In genomic region chr10:7818295-7819125, GRCh38 we compare ENCODE assay signal across 1 cellular context.
TF ChIP-seq lines count a peak whose summit lies in the region.

TSS of gene TAF3 (plus strand) at chr10:7818505. CDS start at chr10:7818710, 205 bp downstream.

TF ChIP-seq in HepG2, 621 proteins besides CTCF, POLR2A, EP300 and RAD21 (continued from another document and continues in another):
- 0 out of 2 replicates have a peak, but pooled peaks have one; percentile 21 for TF ChIP-seq SNAI1 (CRISPR knock-in tag; IDR thresholded peaks at IDR 0.05; ENCODE audit: borderline replicate concordance)
- 0 out of 2 replicates have a peak, but pooled peaks have one; percentile 40 for TF ChIP-seq ZBTB34 (CRISPR knock-in tag; IDR thresholded peaks at IDR 0.05)
- TF ChIP-seq TRIM22 (IDR thresholded peaks at IDR 0.05): no peak
- TF ChIP-seq RXRB (CRISPR knock-in tag; IDR thresholded peaks at IDR 0.05; ENCODE audit: borderline replicate concordance): peak; percentile 58
- TF ChIP-seq ZNF550 (CRISPR knock-in tag; IDR thresholded peaks at IDR 0.05; ENCODE audit: borderline replicate concordance): no peak
- TF ChIP-seq ZFAT (CRISPR knock-in tag; conservative IDR thresholded peaks at IDR 0.05): no peak
- TF ChIP-seq HOXA3 (CRISPR knock-in tag; IDR thresholded peaks at IDR 0.05): peak; percentile 95
- no peak; the same call in 1 of the 2 replicates for TF ChIP-seq KLF15 (CRISPR knock-in tag; IDR thresholded peaks at IDR 0.05; ENCODE audit: borderline replicate concordance)
- no peak for TF ChIP-seq ZNF512 (CRISPR knock-in tag; IDR thresholded peaks at IDR 0.05)
- TF ChIP-seq ATRX (CRISPR knock-in tag; IDR thresholded peaks at IDR 0.05; ENCODE audit: borderline replicate concordance): no peak
- TF ChIP-seq DNMT1 (CRISPR knock-in tag; IDR thresholded peaks at IDR 0.05): no peak
- TF ChIP-seq ZFYVE20 (CRISPR knock-in tag; IDR thresholded peaks at IDR 0.05; ENCODE audit: borderline replicate concordance, low read depth): no peak
- TF ChIP-seq FUBP1 (CRISPR knock-in tag; IDR thresholded peaks at IDR 0.05; ENCODE audit: borderline replicate concordance): no peak
- TF ChIP-seq ZNF33A (CRISPR knock-in tag; IDR thresholded peaks at IDR 0.05; ENCODE audit: borderline replicate concordance): no peak
- peak; percentile 70; the same call in 1 of the 2 replicates for TF ChIP-seq FOXA3 (CRISPR knock-in tag; IDR thresholded peaks at IDR 0.05)
- no peak for TF ChIP-seq NFIC (IDR thresholded peaks at IDR 0.05; ENCODE audit: low read length)
- no peak; the same call in 1 of the 2 replicates for TF ChIP-seq GTF3A (CRISPR knock-in tag; conservative IDR thresholded peaks at IDR 0.05)
- TF ChIP-seq FOXO4 (CRISPR knock-in tag; conservative IDR thresholded peaks at IDR 0.05): no peak
- TF ChIP-seq CAMTA2 (CRISPR knock-in tag; IDR thresholded peaks at IDR 0.05; ENCODE audit: borderline replicate concordance): no peak
- TF ChIP-seq ZNF205 (CRISPR knock-in tag; IDR thresholded peaks at IDR 0.05): peak; percentile 68; the same call in 1 of the 2 replicates
- peak; percentile 85; the same call in 1 of the 2 replicates for TF ChIP-seq PCBP1 (IDR thresholded peaks at IDR 0.05; ENCODE audit: borderline replicate concordance, low read depth, low read length)
- TF ChIP-seq PRMT3 (CRISPR knock-in tag; IDR thresholded peaks at IDR 0.05; ENCODE audit: borderline replicate concordance, low read depth): no peak; the same call in 1 of the 2 replicates
- no peak for TF ChIP-seq HMGA1 (CRISPR knock-in tag; conservative IDR thresholded peaks at IDR 0.05)
- no peak for TF ChIP-seq HIC2 (CRISPR knock-in tag; IDR thresholded peaks at IDR 0.05; ENCODE audit: low read depth)
- peak; percentile 58 for TF ChIP-seq U2AF1 (optimal IDR thresholded peaks at IDR 0.05; ENCODE audit: low read depth, low read length)
- no peak for TF ChIP-seq CHD4 (IDR thresholded peaks at IDR 0.05; ENCODE audit: borderline replicate concordance, low read length)
- TF ChIP-seq ZNF770 (CRISPR knock-in tag; IDR thresholded peaks at IDR 0.05): no peak; the same call in 1 of the 2 replicates
- TF ChIP-seq ZNF24 (IDR thresholded peaks at IDR 0.05): no peak
- TF ChIP-seq AGO2 (optimal IDR thresholded peaks at IDR 0.05; ENCODE audit: low read depth, low read length): peak; percentile 49
- TF ChIP-seq ZBTB44 (CRISPR knock-in tag; IDR thresholded peaks at IDR 0.05): no peak
- TF ChIP-seq NCOA2 (CRISPR knock-in tag; IDR thresholded peaks at IDR 0.05): peak; percentile 53; the same call in 1 of the 2 replicates
- no peak for TF ChIP-seq DZIP1 (CRISPR knock-in tag; IDR thresholded peaks at IDR 0.05)
- TF ChIP-seq ZNF740 (CRISPR knock-in tag; IDR thresholded peaks at IDR 0.05): no peak
- TF ChIP-seq SMAD3 (CRISPR knock-in tag; IDR thresholded peaks at IDR 0.05): peak; percentile 93
- TF ChIP-seq BCLAF1 (IDR thresholded peaks at IDR 0.05): no peak
- 0 out of 2 replicates have a peak, but pooled peaks have one; percentile 30 for TF ChIP-seq ZNF367 (CRISPR knock-in tag; IDR thresholded peaks at IDR 0.05; ENCODE audit: borderline replicate concordance)
